ENCODE assay signal across 27 cellular contexts in genomic region chr12:52446346-52447045, GRCh38. TPM values are rescaled to one million over a fixed set of nuclear protein-coding genes. Genes with fewer than 3 reads are reported as not detected.
"Had no signal": no experiment of that assay in that cellular context is flagged by ENCODE, and none has a peak within 500 bp of the region (broad histone marks: within the 10 kb centered on the region; RNA-seq: fewer than 3 reads in every experiment).

No MANE protein-coding gene starts in this region.

- DNase-seq: activated CD4-positive, alpha-beta T cell treated with anti-CD3 and anti-CD28 coated beads for 36 hours; activated CD4-positive, alpha-beta T cell treated with anti-CD3 and anti-CD28 coated beads, Interleukin-2, amount 50 U/mL, for 4 hours; activated CD8-positive, alpha-beta memory T cell treated with anti-CD3 and anti-CD28 coated beads for 24 hours; activated CD8-positive, alpha-beta memory T cell treated with anti-CD3 and anti-CD28 coated beads, Interleukin-2, amount 50 U/mL, for 4 hours; activated naive CD4-positive, alpha-beta T cell treated with Interleukin-2 at 50 U/mL for 16 hours; activated naive CD8-positive, alpha-beta T cell treated with anti-CD3 and anti-CD28 coated beads for 36 hours; activated T-cell treated with anti-CD3 and anti-CD28 coated beads, Interleukin-2, amount 50 U/mL, for 4 hours; amniotic stem cell; cortex of kidney; foreskin melanocyte; hippocampal formation; left ventricle myocardium superior; occipital lobe; right lobe of liver; small intestine; stimulated activated CD8-positive, alpha-beta memory T cell treated with anti-CD3 and anti-CD28 coated beads, Interleukin-4, amount 100 ng/mL, for 48 hours; stimulated activated naive B cell treated with anti-CD40 and anti-IgM and Interleukin-4, amounts not matched to agents 10 μg/mL and 1 μg/mL and 100 μg/mL, for 72 hours; transverse colon had no signal

- H3K27me3 ChIP-seq: right lobe of liver, transverse colon had no signal

- FAIRE-seq: endometrium, islet of Langerhans, small intestine, urothelium cell line had no signal

- H3K36me3 ChIP-seq: right lobe of liver, transverse colon had no signal

- H3K27ac ChIP-seq: right lobe of liver, transverse colon had no signal

- H3K4me3 ChIP-seq: right lobe of liver, transverse colon had no signal

- H3K4me1 ChIP-seq: right lobe of liver, transverse colon had no signal

- H3K9me3 ChIP-seq: right lobe of liver, transverse colon had no signal

RNA-seq across cellular contexts. Expression of gene KRT6B, which starts 5.5 kb away (rescaled TPM):
- total RNA-seq: activated CD4-positive, alpha-beta T cell treated with anti-CD3 and anti-CD28 coated beads for 36 hours; activated naive CD8-positive, alpha-beta T cell treated with anti-CD3 and anti-CD28 coated beads for 36 hours; activated T-cell treated with anti-CD3 and anti-CD28 coated beads, Interleukin-2, amount 50 U/mL, for 4 hours; cerebellum; left ventricle myocardium superior; T-helper 2 cell treated with Interferon-gamma antibody and Interleukin-4, amounts not matched to agents 100 ng/mL and 5 ng/mL, for 36 hours; transverse colon; WTC11 had no signal
- polyA plus RNA-seq: neural cell had no signal

RNA-seq across cellular contexts. Expression of gene KRT75, which starts 12.3 kb away (rescaled TPM):
- total RNA-seq: activated CD4-positive, alpha-beta T cell treated with anti-CD3 and anti-CD28 coated beads for 36 hours; activated naive CD8-positive, alpha-beta T cell treated with anti-CD3 and anti-CD28 coated beads for 36 hours; activated T-cell treated with anti-CD3 and anti-CD28 coated beads, Interleukin-2, amount 50 U/mL, for 4 hours; cerebellum; left ventricle myocardium superior; occipital lobe; right lobe of liver; T-helper 2 cell treated with Interferon-gamma antibody and Interleukin-4, amounts not matched to agents 100 ng/mL and 5 ng/mL, for 36 hours; temporal lobe; transverse colon; WTC11 had no signal
- polyA plus RNA-seq: neural cell had no signal

RNA-seq across cellular contexts. Expression of gene KRT6C, which starts 27.1 kb away (rescaled TPM):
- total RNA-seq: activated CD4-positive, alpha-beta T cell treated with anti-CD3 and anti-CD28 coated beads for 36 hours; activated naive CD8-positive, alpha-beta T cell treated with anti-CD3 and anti-CD28 coated beads for 36 hours; activated T-cell treated with anti-CD3 and anti-CD28 coated beads, Interleukin-2, amount 50 U/mL, for 4 hours; cerebellum; left ventricle myocardium superior; occipital lobe; T-helper 2 cell treated with Interferon-gamma antibody and Interleukin-4, amounts not matched to agents 100 ng/mL and 5 ng/mL, for 36 hours; temporal lobe; WTC11 had no signal
- polyA plus RNA-seq: neural cell had no signal

RNA-seq across cellular contexts. Expression of gene KRT82, which starts 40.4 kb away (rescaled TPM):
- total RNA-seq: activated CD4-positive, alpha-beta T cell treated with anti-CD3 and anti-CD28 coated beads for 36 hours; activated naive CD8-positive, alpha-beta T cell treated with anti-CD3 and anti-CD28 coated beads for 36 hours; activated T-cell treated with anti-CD3 and anti-CD28 coated beads, Interleukin-2, amount 50 U/mL, for 4 hours; cerebellum; esophagus mucosa; left ventricle myocardium superior; occipital lobe; right lobe of liver; T-helper 2 cell treated with Interferon-gamma antibody and Interleukin-4, amounts not matched to agents 100 ng/mL and 5 ng/mL, for 36 hours; temporal lobe; transverse colon; WTC11 had no signal
- polyA plus RNA-seq: neural cell, small intestine had no signal

RNA-seq across cellular contexts. Expression of gene KRT6A, which starts 46.6 kb away (rescaled TPM):
- total RNA-seq: activated CD4-positive, alpha-beta T cell treated with anti-CD3 and anti-CD28 coated beads for 36 hours; activated naive CD8-positive, alpha-beta T cell treated with anti-CD3 and anti-CD28 coated beads for 36 hours; activated T-cell treated with anti-CD3 and anti-CD28 coated beads, Interleukin-2, amount 50 U/mL, for 4 hours; cerebellum; T-helper 2 cell treated with Interferon-gamma antibody and Interleukin-4, amounts not matched to agents 100 ng/mL and 5 ng/mL, for 36 hours; temporal lobe; transverse colon; WTC11 had no signal
- polyA plus RNA-seq: neural cell had no signal
